ENCODE assay signal across 17 cellular contexts in genomic region chr20:14706555-14706954, GRCh38.
DNase-seq lines count a peak whose midpoint lies in the region; ATAC-seq, FAIRE-seq and TF ChIP-seq lines count a peak whose summit lies in the region.
"Had no signal": no experiment of that assay in that cellular context is flagged by ENCODE, and none has a peak within 500 bp of the region (broad histone marks: within the 10 kb centered on the region; RNA-seq: fewer than 3 reads in every experiment).

No MANE protein-coding gene starts in this region.

- DNase-seq in Right ventricle myocardium inferior (ENCODE audit: missing footprints) (peak; percentile 18), left cardiac atrium (no peak), kidney (no peak), NCI-H1930 (lab: John Stamatoyannopoulos, UW) (no peak), NCI-H146 treated with DMSO at 0.1 percent for 48 hours (lab: John Stamatoyannopoulos, UW; ENCODE audit: unreplicated experiment) (no peak), AG08395 (ENCODE audit: low spot score) (no peak)
- DNase-seq: 8988T; Calu3; CD4-positive, CD25-positive, alpha-beta regulatory T cell; DMS 273 treated with DMSO at 0.1 percent for 48 hours; GOT3; H9 had no signal

- no peak for ATAC-seq in Right ventricle myocardium inferior
- ATAC-seq in left cardiac atrium, result no peak

- peaks cover 26% of the 10 kb centered on the region for H3K4me1 Mint-ChIP-seq in nephron
- H3K4me1 Mint-ChIP-seq: CD4-positive, CD25-positive, alpha-beta regulatory T cell had no signal

- H3K4me3 Mint-ChIP-seq in nephron, result no peak overlapping the region
- H3K4me3 Mint-ChIP-seq: CD4-positive, CD25-positive, alpha-beta regulatory T cell; H9 had no signal

- peaks cover 5% of the 10 kb centered on the region for H3K36me3 Mint-ChIP-seq in nephron (ENCODE audit: low read depth)
- H3K36me3 Mint-ChIP-seq: CD4-positive, CD25-positive, alpha-beta regulatory T cell had no signal

- intact Hi-C loops in Right ventricle myocardium inferior (cut with DNase I), result no loop called here
- intact Hi-C loops in left cardiac atrium (cut with DNase I), result no loop called here
- intact Hi-C loops in kidney (cut with DNase I), result no loop called here

- FAIRE-seq in kidney (lab: Jason Lieb, UNC), result no peak
- FAIRE-seq: G401.6, GM12892, HTR-8/SVneo had no signal

- peak overlapping the region; percentile 24 to 59 for H3K4me3 ChIP-seq in kidney (ENCODE audit: low read length in 2 of 2)
- H3K4me3 ChIP-seq: BLaER1 treated with 17β-estradiol and CSF1 and Interleukin-3, amounts not matched to agents 10 nM and 100 nM had no signal

- H3K27me3 Mint-ChIP-seq in nephron (ENCODE audit: low read depth), result no peaks in the 10 kb centered on the region
- H3K27me3 Mint-ChIP-seq: CD4-positive, CD25-positive, alpha-beta regulatory T cell had no signal

- H3K27ac ChIP-seq in kidney (ENCODE audit: low read depth in 2 of 2, low read length in 2 of 2), result no peak overlapping the region
- H3K27ac ChIP-seq: BLaER1 treated with 17β-estradiol and CSF1 and Interleukin-3, amounts not matched to agents 10 nM and 100 nM had no signal

- peak overlapping the region in 2 of 3 experiments; percentile 26 to 73 for H3K27ac Mint-ChIP-seq in nephron
- H3K27ac Mint-ChIP-seq: CD4-positive, CD25-positive, alpha-beta regulatory T cell had no signal

- no peaks in the 10 kb centered on the region for H3K9me3 Mint-ChIP-seq in nephron
- H3K9me3 Mint-ChIP-seq: H9 had no signal

- H3K4me1 ChIP-seq in kidney (ENCODE audit: control insufficient read depth in 1 of 2, insufficient read depth in 1 of 2, low read depth in 1 of 2, low read length in 2 of 2), result no peaks in the 10 kb centered on the region
- H3K4me1 ChIP-seq: BLaER1 treated with 17β-estradiol and CSF1 and Interleukin-3, amounts not matched to agents 10 nM and 100 nM had no signal

- no peaks in the 10 kb centered on the region for H3K36me3 ChIP-seq in kidney (ENCODE audit: control insufficient read depth in 1 of 2, insufficient read depth in 2 of 2, low read length in 2 of 2)
- H3K36me3 ChIP-seq: BLaER1 treated with 17β-estradiol and CSF1 and Interleukin-3, amounts not matched to agents 10 nM and 100 nM had no signal

- no peak overlapping the region for H3K9ac ChIP-seq in kidney (ENCODE audit: low read length in 2 of 2)
- H3K9ac ChIP-seq: BLaER1 treated with 17β-estradiol and CSF1 and Interleukin-3, amounts not matched to agents 10 nM and 100 nM had no signal

- no peak for TF ChIP-seq CTCF in kidney (IDR thresholded peaks at IDR 0.05; ENCODE audit: borderline replicate concordance, extremely low read depth, insufficient read depth)
- TF ChIP-seq CTCF in nephron (IDR thresholded peaks at IDR 0.05; ENCODE audit: unreplicated experiment in 3 of 3), result no peak

- no peaks in the 10 kb centered on the region for H3K9me3 ChIP-seq in kidney (ENCODE audit: control insufficient read depth in 1 of 2, low read length in 2 of 2)
- H3K9me3 ChIP-seq: BLaER1 treated with 17β-estradiol and CSF1 and Interleukin-3, amounts not matched to agents 10 nM and 100 nM had no signal
